In the genomic region with DNA sequence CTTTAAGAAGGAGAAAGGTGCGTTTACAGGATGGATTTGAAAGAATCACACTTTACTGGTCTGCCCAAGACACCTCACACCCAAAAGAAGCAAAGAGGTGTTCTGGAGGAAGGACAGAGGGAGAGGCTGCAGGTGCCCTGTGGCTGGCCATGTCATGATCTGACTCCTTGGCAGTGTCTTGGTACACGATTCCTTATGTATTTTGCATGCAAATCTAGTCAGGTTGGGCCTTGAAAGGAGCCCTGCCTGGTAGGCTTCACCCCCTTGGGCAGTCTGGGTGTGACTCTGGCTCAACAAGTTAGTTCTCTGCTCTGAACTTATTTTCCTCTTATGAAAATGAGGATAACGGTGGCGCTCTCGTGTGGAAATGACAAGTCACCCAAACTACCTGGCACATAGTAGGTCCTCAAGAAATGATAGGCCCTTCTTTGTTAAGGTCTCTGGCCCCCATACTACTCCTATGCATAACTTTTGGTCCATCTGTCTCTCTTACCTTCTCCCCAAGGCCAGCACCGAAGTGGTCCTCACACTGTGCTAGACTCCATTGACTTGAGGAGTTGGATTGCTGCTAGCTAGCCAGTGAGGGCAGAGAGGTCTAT, we compare ENCODE assay signal across 16 cellular contexts.
DNase-seq lines count a peak whose midpoint lies in the region; ATAC-seq, FAIRE-seq and TF ChIP-seq lines count a peak whose summit lies in the region.
"Had no signal": no experiment of that assay in that cellular context is flagged by ENCODE, and none has a peak within 500 bp of the region (broad histone marks: within the 10 kb centered on the region; RNA-seq: fewer than 3 reads in every experiment).

No MANE protein-coding gene starts in this region.

- H3K4me1 ChIP-seq in H1 (replicated peaks in 1 of 4; ENCODE audit: control insufficient read depth in 3 of 4, insufficient read depth in 4 of 4, low read length in 3 of 4): peaks cover 0 to 8% (median 2%) of the 10 kb centered on the region in 4 experiments; a peak in 6 of 7 replicates
- H3K4me1 ChIP-seq in muscle layer of duodenum (ENCODE audit: control insufficient read depth in 1 of 2, insufficient read depth in 2 of 2, low read length in 2 of 2): peaks cover 0 to 34% of the 10 kb centered on the region in 2 donors
- peaks cover 21% of the 10 kb centered on the region for H3K4me1 ChIP-seq in suprapubic skin
- H3K4me1 ChIP-seq: prostate gland, SJSA1 had no signal

- DNase-seq in WTC11 (ENCODE audit: low spot score): no peak
- DNase-seq in H1 (ENCODE audit: low read depth in 1 of 2, low spot score in 2 of 2): no peak
- DNase-seq in suprapubic skin (ENCODE audit: low spot score in 2 of 2): no peak
- no peak for DNase-seq in activated T-helper 2 cell treated with anti-CD3 and anti-CD28 coated beads, Interferon-gamma antibody, Interleukin-2, Interleukin-4, amounts not matched to agents 10 μg/mL and 5 μg/mL and 100 μg/mL, durations not matched to agents 14 hours and 24 hours and 36 hours (ENCODE audit: low spot score)
- DNase-seq: activated CD8-positive, alpha-beta T cell treated with anti-CD3 and anti-CD28 coated beads for 36 hours; activated effector memory CD4-positive, alpha-beta T cell treated with Interleukin-2 at 50 U/mL for 16 hours; CD4-positive, alpha-beta memory T cell; stimulated activated CD4-positive, alpha-beta T cell treated with anti-CD3 and anti-CD28 coated beads, Interleukin-2, amount 100 ng/mL, for 24 hours had no signal

- no peak overlapping the region for H4K91ac ChIP-seq in H1 (replicated peaks; ENCODE audit: insufficient read length, low read length)

- intact Hi-C loops in activated T-helper 2 cell treated with anti-CD3 and anti-CD28 coated beads, Interferon-gamma antibody, Interleukin-2, Interleukin-4, amounts not matched to agents 10 μg/mL and 5 μg/mL and 100 μg/mL, durations not matched to agents 14 hours and 24 hours and 36 hours (cut with micrococcal nuclease): no loop called here

- no peak overlapping the region for H3K14ac ChIP-seq in H1 (ENCODE audit: insufficient read length)

- POLR2A ChIA-PET in WTC11 (lab: Charles Lee): no interaction called here
- POLR2A ChIA-PET in H1 (lab: Charles Lee; ENCODE audit: partially characterized antibody): interaction anchor here (1.0 to 2.4 kb wide), 3 partner anchors 10 to 91 kb away, joined by 3 to 5 read pairs (median 4); no protein-coding TSS in a partner anchor

- H4K8ac ChIP-seq in H1 (ENCODE audit: extremely low read depth, insufficient read depth, low read length): no peak overlapping the region

- CTCF ChIA-PET in WTC11 (lab: Charles Lee): interaction anchor here (0.5 to 1.9 kb wide), 14 partner anchors 13 to 695 kb away, joined by 3 to 16 read pairs (median 3); no protein-coding TSS in a partner anchor
- CTCF ChIA-PET in H1 (lab: Charles Lee; ENCODE audit: partially characterized antibody): interaction anchor here (0.9 to 2.8 kb wide), 11 partner anchors 8 to 225 kb away, joined by 3 to 13 read pairs (median 4); no protein-coding TSS in a partner anchor

- H3K23me2 ChIP-seq in H1 (ENCODE audit: low read depth, low read length): peaks cover 2% of the 10 kb centered on the region; the same call in 1 of the 2 replicates

- no peak overlapping the region for H3K27ac Mint-ChIP-seq in WTC11
- no peak overlapping the region for H3K27ac Mint-ChIP-seq in activated T-helper 2 cell treated with anti-CD3 and anti-CD28 coated beads, Interferon-gamma antibody, Interleukin-2, Interleukin-4, amounts not matched to agents 10 μg/mL and 5 μg/mL and 100 μg/mL, durations not matched to agents 14 hours and 24 hours and 36 hours
- H3K27ac Mint-ChIP-seq: activated CD8-positive, alpha-beta T cell treated with anti-CD3 and anti-CD28 coated beads for 36 hours; CD4-positive, alpha-beta memory T cell had no signal

- no peak overlapping the region for H3K56ac ChIP-seq in H1 (replicated peaks; ENCODE audit: insufficient read length, low read depth, low read length)

- no peak overlapping the region for H3K9ac ChIP-seq in H1 (replicated peaks in 1 of 4; ENCODE audit: extremely low read depth in 1 of 4, low read depth in 3 of 4, low read length in 3 of 4)

- 0 out of 2 replicates have a peak overlapping the region, but pooled peaks have one; percentile 31 for H2BK15ac ChIP-seq in H1 (ENCODE audit: low read length)

- H4K20me1 ChIP-seq in H1 (replicated peaks in 1 of 2; ENCODE audit: control insufficient read depth in 1 of 2, insufficient read depth in 2 of 2, low read length in 2 of 2): no peaks in the 10 kb centered on the region

- H3K27ac ChIP-seq in H1 (ENCODE audit: low read depth, low read length) (no peak overlapping the region), muscle layer of duodenum (ENCODE audit: low read length) (no peak overlapping the region), suprapubic skin (no peak overlapping the region)
- H3K27ac ChIP-seq: SJSA1 had no signal

- H3K9me3 ChIP-seq in H1 (ENCODE audit: insufficient read depth in 2 of 2, low read depth in 1 of 2, low read length in 1 of 2): no peaks in the 10 kb centered on the region
- no peaks in the 10 kb centered on the region for H3K9me3 ChIP-seq in muscle layer of duodenum (ENCODE audit: control insufficient read depth in 1 of 2, low read length in 2 of 2)
- H3K9me3 ChIP-seq in suprapubic skin: no peaks in the 10 kb centered on the region
- H3K9me3 ChIP-seq: prostate gland, SJSA1 had no signal

- H3K18ac ChIP-seq in H1 (ENCODE audit: extremely low read depth, low read length): no peak overlapping the region

- no peak overlapping the region for H3K23ac ChIP-seq in H1 (ENCODE audit: insufficient read length)

- WGBS in H1 (ENCODE audit: extremely low coverage in 1 of 2, insufficient coverage in 1 of 2, insufficient read length in 1 of 2, insufficient replicate concordance in 2 of 2, low coverage in 1 of 2, low lambda C conversion rate in 2 of 2, missing lambda C conversion rate in 1 of 2), 2 experiments: 71% methylated on average over 6 of the region's 6 CpGs; no CpG with 5 or more reads in 1 of the 2 experiments
- 75% methylated on average over 6 of the region's 6 CpGs for WGBS in suprapubic skin

- H3K79me2 ChIP-seq in H1 (ENCODE audit: control insufficient read depth in 1 of 2, insufficient read depth in 2 of 2, low read length in 2 of 2): no peaks in the 10 kb centered on the region

- ATAC-seq in WTC11: no peak; the same call in 1 of the 2 replicates
- ATAC-seq in GM18867 (IDR thresholded peaks at IDR 0.05; ENCODE audit: unreplicated experiment): no peak
- no peak for ATAC-seq in GM19324 (IDR thresholded peaks at IDR 0.05; ENCODE audit: low FRiP score, unreplicated experiment)
- ATAC-seq: activated CD8-positive, alpha-beta T cell treated with anti-CD3 and anti-CD28 coated beads for 36 hours had no signal

- no peak overlapping the region for H2BK120ac ChIP-seq in H1 (replicated peaks; ENCODE audit: low read depth, low read length)

- H3K4me1 Mint-ChIP-seq in WTC11: peaks cover 7% of the 10 kb centered on the region
- no peaks in the 10 kb centered on the region for H3K4me1 Mint-ChIP-seq in activated T-helper 2 cell treated with anti-CD3 and anti-CD28 coated beads, Interferon-gamma antibody, Interleukin-2, Interleukin-4, amounts not matched to agents 10 μg/mL and 5 μg/mL and 100 μg/mL, durations not matched to agents 14 hours and 24 hours and 36 hours (ENCODE audit: low read depth)

- H2BK12ac ChIP-seq in H1 (ENCODE audit: low read depth, low read length): no peak overlapping the region

- no peak overlapping the region for H4K5ac ChIP-seq in H1 (ENCODE audit: insufficient read length, low read depth, low read length)

- no peak overlapping the region for H2BK20ac ChIP-seq in H1 (ENCODE audit: low read length)

- H3K4me3 Mint-ChIP-seq in WTC11: peak overlapping the region; percentile 71
- no peak overlapping the region for H3K4me3 Mint-ChIP-seq in activated T-helper 2 cell treated with anti-CD3 and anti-CD28 coated beads, Interferon-gamma antibody, Interleukin-2, Interleukin-4, amounts not matched to agents 10 μg/mL and 5 μg/mL and 100 μg/mL, durations not matched to agents 14 hours and 24 hours and 36 hours (ENCODE audit: low read depth)
- H3K4me3 Mint-ChIP-seq: activated CD8-positive, alpha-beta T cell treated with anti-CD3 and anti-CD28 coated beads for 36 hours; CD4-positive, alpha-beta memory T cell; IgD-negative memory B cell had no signal

- no peak overlapping the region for H2AK5ac ChIP-seq in H1 (ENCODE audit: low read depth, low read length)

- H3K4me3 ChIP-seq in H1 (ENCODE audit: extremely low read depth in 1 of 4, insufficient read depth in 2 of 4, low read depth in 3 of 4, low read length in 4 of 4) (peak overlapping the region; percentile 5 to 60 (median 21); a peak in 7 of 8 replicates), muscle layer of duodenum (ENCODE audit: low read depth in 1 of 2, low read length in 2 of 2) (peak overlapping the region; percentile 12 to 57), suprapubic skin (peak overlapping the region; percentile 40)
- H3K4me3 ChIP-seq: SJSA1 had no signal

- no peaks in the 10 kb centered on the region for H3K36me3 Mint-ChIP-seq in WTC11
- no peaks in the 10 kb centered on the region for H3K36me3 Mint-ChIP-seq in activated T-helper 2 cell treated with anti-CD3 and anti-CD28 coated beads, Interferon-gamma antibody, Interleukin-2, Interleukin-4, amounts not matched to agents 10 μg/mL and 5 μg/mL and 100 μg/mL, durations not matched to agents 14 hours and 24 hours and 36 hours (ENCODE audit: low read depth)

- H3K9me3 Mint-ChIP-seq in WTC11: no peaks in the 10 kb centered on the region
- no peaks in the 10 kb centered on the region for H3K9me3 Mint-ChIP-seq in activated T-helper 2 cell treated with anti-CD3 and anti-CD28 coated beads, Interferon-gamma antibody, Interleukin-2, Interleukin-4, amounts not matched to agents 10 μg/mL and 5 μg/mL and 100 μg/mL, durations not matched to agents 14 hours and 24 hours and 36 hours
- H3K9me3 Mint-ChIP-seq: activated CD8-positive, alpha-beta T cell treated with anti-CD3 and anti-CD28 coated beads for 36 hours; CD4-positive, alpha-beta memory T cell; IgD-negative memory B cell had no signal

- peaks cover 7% of the 10 kb centered on the region for H3K27me3 Mint-ChIP-seq in WTC11 (ENCODE audit: low read depth)
- H3K27me3 Mint-ChIP-seq in activated T-helper 2 cell treated with anti-CD3 and anti-CD28 coated beads, Interferon-gamma antibody, Interleukin-2, Interleukin-4, amounts not matched to agents 10 μg/mL and 5 μg/mL and 100 μg/mL, durations not matched to agents 14 hours and 24 hours and 36 hours (ENCODE audit: low read depth): no peaks in the 10 kb centered on the region
- H3K27me3 Mint-ChIP-seq: activated CD8-positive, alpha-beta T cell treated with anti-CD3 and anti-CD28 coated beads for 36 hours; CD4-positive, alpha-beta memory T cell; IgD-negative memory B cell had no signal

- TF ChIP-seq RAD21 in H1 (IDR thresholded peaks at IDR 0.05 in 1 of 2, conservative IDR thresholded peaks at IDR 0.05 in 1 of 2; ENCODE audit: low read depth in 2 of 2, low read length in 2 of 2): no peak

- no peak for FAIRE-seq in H1 (lab: Jason Lieb, UNC)
- FAIRE-seq: bronchial epithelial cell, endothelial cell of umbilical vein had no signal

- no peak overlapping the region for H2AFZ ChIP-seq in H1 (ENCODE audit: low read length)

- TF ChIP-seq EP300 in H1 (IDR thresholded peaks at IDR 0.05; ENCODE audit: borderline replicate concordance in 1 of 2, low read depth in 2 of 2, low read length in 2 of 2) (no peak), suprapubic skin (IDR thresholded peaks at IDR 0.05) (no peak)

- TF ChIP-seq CTCF in WTC11 (IDR thresholded peaks at IDR 0.05): no peak
- TF ChIP-seq CTCF in H1 (IDR thresholded peaks at IDR 0.05; ENCODE audit: control extremely low read depth in 1 of 3, insufficient read depth in 1 of 3, low read depth in 1 of 3, low read length in 3 of 3): no peak
- TF ChIP-seq CTCF in suprapubic skin (IDR thresholded peaks at IDR 0.05): no peak

- H3K36me3 ChIP-seq in H1 (ENCODE audit: control insufficient read depth in 2 of 4, insufficient read depth in 4 of 4, low read length in 3 of 4): no peaks in the 10 kb centered on the region
- no peaks in the 10 kb centered on the region for H3K36me3 ChIP-seq in muscle layer of duodenum (ENCODE audit: control insufficient read depth in 1 of 2, insufficient read depth in 2 of 2, low read length in 2 of 2)
- H3K36me3 ChIP-seq in suprapubic skin: no peaks in the 10 kb centered on the region
- H3K36me3 ChIP-seq: prostate gland, SJSA1 had no signal

- no peaks in the 10 kb centered on the region for H3K79me1 ChIP-seq in H1 (ENCODE audit: low read depth, low read length)

- TF ChIP-seq POLR2A in H1 (IDR thresholded peaks at IDR 0.05; ENCODE audit: control extremely low read depth in 1 of 2, low read depth in 2 of 2, low read length in 2 of 2): no peak
- TF ChIP-seq POLR2A in suprapubic skin (IDR thresholded peaks at IDR 0.05): no peak

- H3K27me3 ChIP-seq in H1 (replicated peaks in 1 of 4; ENCODE audit: control insufficient read depth in 3 of 4, extremely low read depth in 1 of 4, insufficient read depth in 3 of 4, low read length in 3 of 4): peaks cover 0 to 5% (median 3%) of the 10 kb centered on the region in 4 experiments; a peak in 4 of 7 replicates
- H3K27me3 ChIP-seq in muscle layer of duodenum (ENCODE audit: low read depth, low read length): no peaks in the 10 kb centered on the region
- no peaks in the 10 kb centered on the region for H3K27me3 ChIP-seq in suprapubic skin
- H3K27me3 ChIP-seq: SJSA1 had no signal

- no peak overlapping the region for H3K4ac ChIP-seq in H1 (replicated peaks; ENCODE audit: insufficient read length, low read depth, low read length)

- peak overlapping the region; percentile 67 to 72 for H3K4me2 ChIP-seq in H1 (ENCODE audit: insufficient read depth in 1 of 2, low read depth in 2 of 2, low read length in 2 of 2)

- H2BK5ac ChIP-seq in H1 (ENCODE audit: low read depth, low read length): no peak overlapping the region
